ENCODE assay signal across 8 cellular contexts in genomic region chr1:153978274-153978909, GRCh38. TPM values are rescaled to one million over a fixed set of nuclear protein-coding genes. Genes with fewer than 3 reads are reported as not detected.
DNase-seq lines count a peak whose midpoint lies in the region; ATAC-seq and TF ChIP-seq lines count a peak whose summit lies in the region.

No MANE protein-coding gene starts in this region.

- H3K9me3 ChIP-seq in right lobe of liver = no peaks in the 10 kb centered on the region
- H3K9me3 ChIP-seq in tibial nerve = no peaks in the 10 kb centered on the region

- no peaks in the 10 kb centered on the region for H3K9me3 Mint-ChIP-seq in activated naive CD4-positive, alpha-beta T cell treated with anti-CD3 and anti-CD28 coated beads, Interleukin-2, amount 10 ng/mL, durations not matched to agents 7 days and 5 days
- no peaks in the 10 kb centered on the region for H3K9me3 Mint-ChIP-seq in activated naive CD4-positive, alpha-beta T cell treated with anti-CD3 and anti-CD28 coated beads, Interleukin-2, amount 50 U/mL, for 72 hours

- peak overlapping the region; percentile 84 for H3K27ac Mint-ChIP-seq in activated naive CD4-positive, alpha-beta T cell treated with anti-CD3 and anti-CD28 coated beads, Interleukin-2, amount 10 ng/mL, durations not matched to agents 7 days and 5 days
- H3K27ac Mint-ChIP-seq in activated naive CD4-positive, alpha-beta T cell treated with anti-CD3 and anti-CD28 coated beads, Interleukin-2, amount 50 U/mL, for 72 hours = peak overlapping the region in 1 of 2 donors; percentile 95

- TF ChIP-seq EP300 in tibial nerve (IDR thresholded peaks at IDR 0.05) = no peak

- no peak for ATAC-seq in activated naive CD4-positive, alpha-beta T cell treated with anti-CD3 and anti-CD28 coated beads, Interleukin-2, amount 50 U/mL, for 72 hours
- ATAC-seq in right lobe of liver = no peak
- no peak for ATAC-seq in GM21825 (IDR thresholded peaks at IDR 0.05; ENCODE audit: unreplicated experiment)
- ATAC-seq in HG02970 (IDR thresholded peaks at IDR 0.05; ENCODE audit: low FRiP score, unreplicated experiment) = no peak

- CTCF ChIA-PET in activated naive CD4-positive, alpha-beta T cell treated with anti-CD3 and anti-CD28 coated beads, Interleukin-2, amount 10 ng/mL, durations not matched to agents 7 days and 5 days (lab: Charles Lee) = interaction anchor here (0.7 to 2.2 kb wide), 7 partner anchors 8 to 181 kb away, joined by 3 to 22 read pairs (median 7); partner anchors contain the start of genes CREB3L4, DENND4B and RAB13

- 24% methylated on average over 9 of the region's 9 CpGs for WGBS in right lobe of liver (ENCODE audit: insufficient coverage, low coverage, low lambda C conversion rate, missing lambda C conversion rate)
- 70 to 72% methylated on average over 9 of the region's 9 CpGs for WGBS in tibial nerve, 2 donors

- H3K4me1 ChIP-seq in right lobe of liver (peaks cover 0 to 23% (median 8%) of the 10 kb centered on the region in 4 donors), tibial nerve (peaks cover 0 to 28% (median 12%) of the 10 kb centered on the region in 4 donors)

- peaks cover 4% of the 10 kb centered on the region for H3K27me3 Mint-ChIP-seq in activated naive CD4-positive, alpha-beta T cell treated with anti-CD3 and anti-CD28 coated beads, Interleukin-2, amount 10 ng/mL, durations not matched to agents 7 days and 5 days

- peak overlapping the region; percentile 89 for H3K4me3 Mint-ChIP-seq in activated naive CD4-positive, alpha-beta T cell treated with anti-CD3 and anti-CD28 coated beads, Interleukin-2, amount 10 ng/mL, durations not matched to agents 7 days and 5 days

- peak overlapping the region; percentile 86 to 92 (median 90) for H3K4me3 ChIP-seq in right lobe of liver
- peak overlapping the region; percentile 83 to 100 (median 98) for H3K4me3 ChIP-seq in tibial nerve

- peaks cover 30% of the 10 kb centered on the region for H3K36me3 Mint-ChIP-seq in activated naive CD4-positive, alpha-beta T cell treated with anti-CD3 and anti-CD28 coated beads, Interleukin-2, amount 10 ng/mL, durations not matched to agents 7 days and 5 days
- H3K36me3 Mint-ChIP-seq in activated naive CD4-positive, alpha-beta T cell treated with anti-CD3 and anti-CD28 coated beads, Interleukin-2, amount 50 U/mL, for 72 hours = peaks cover 19 to 30% of the 10 kb centered on the region in 2 donors

- peaks cover 42% of the 10 kb centered on the region for H3K4me1 Mint-ChIP-seq in activated naive CD4-positive, alpha-beta T cell treated with anti-CD3 and anti-CD28 coated beads, Interleukin-2, amount 10 ng/mL, durations not matched to agents 7 days and 5 days

- H3K27me3 ChIP-seq in right lobe of liver (no peaks in the 10 kb centered on the region), tibial nerve (no peaks in the 10 kb centered on the region)

- peak overlapping the region; percentile 87 for H3K27ac ChIP-seq in angular gyrus (ENCODE audit: low read depth, low read length)
- H3K27ac ChIP-seq in right lobe of liver = peak overlapping the region in 2 of 3 donors; percentile 94 to 95
- peak overlapping the region in 3 of 4 donors; percentile 91 to 98 (median 97) for H3K27ac ChIP-seq in tibial nerve

- TF ChIP-seq CTCF in right lobe of liver (IDR thresholded peaks at IDR 0.05) = no peak
- TF ChIP-seq CTCF in tibial nerve (IDR thresholded peaks at IDR 0.05) = no peak

- H3K36me3 ChIP-seq in right lobe of liver (peaks cover 0 to 34% (median 13%) of the 10 kb centered on the region in 4 donors), tibial nerve (peaks cover 0 to 59% (median 0%) of the 10 kb centered on the region in 3 donors)

- TF ChIP-seq POLR2A in right lobe of liver (IDR thresholded peaks at IDR 0.05) (no peak), tibial nerve (IDR thresholded peaks at IDR 0.05) (no peak)

- intact Hi-C loops in right lobe of liver (cut with DNase I) = no loop called here

- DNase-seq in activated naive CD4-positive, alpha-beta T cell treated with anti-CD3 and anti-CD28 coated beads, Interleukin-2, amount 10 ng/mL, durations not matched to agents 7 days and 5 days = no peak
- DNase-seq in activated naive CD4-positive, alpha-beta T cell treated with anti-CD3 and anti-CD28 coated beads, Interleukin-2, amount 50 U/mL, for 72 hours (ENCODE audit: low spot score in 2 of 2) = no peak
- no peak for DNase-seq in right lobe of liver
- no peak for DNase-seq in tibial nerve (ENCODE audit: low spot score in 2 of 2)
- no peak for DNase-seq in epidermal melanocyte (ENCODE audit: insufficient read length, low spot score)

RNA-seq across cellular contexts. Expression of gene JTB, which starts 0.9 kb away (rescaled TPM):
- total RNA-seq in activated naive CD4-positive, alpha-beta T cell treated with anti-CD3 and anti-CD28 coated beads, Interleukin-2, amount 50 U/mL, for 72 hours = 100 to 1,000 TPM in 1 of 2 donors, 10 to 100 TPM in 1; 51.0 to 130 TPM
- total RNA-seq in right lobe of liver = 100 to 1,000 TPM in 2 of 6 experiments, 10 to 100 TPM in 4; 55.8 to 169 (median 90.9) TPM
- total RNA-seq in tibial nerve = 100 to 1,000 TPM; 149 to 289 (median 241) TPM

RNA-seq across cellular contexts. Expression of gene RAB13, which starts 7.7 kb away (rescaled TPM):
- 10 to 100 TPM; 13.4 to 22.1 TPM for total RNA-seq in activated naive CD4-positive, alpha-beta T cell treated with anti-CD3 and anti-CD28 coated beads, Interleukin-2, amount 50 U/mL, for 72 hours
- total RNA-seq in right lobe of liver (10 to 100 TPM; 11.9 to 52.2 (median 47.9) TPM), tibial nerve (10 to 100 TPM; 23.0 to 60.3 (median 32.0) TPM)

RNA-seq across cellular contexts. Expression of gene CREB3L4, which starts 10.7 kb away (rescaled TPM):
- total RNA-seq in activated naive CD4-positive, alpha-beta T cell treated with anti-CD3 and anti-CD28 coated beads, Interleukin-2, amount 50 U/mL, for 72 hours = 10 to 100 TPM in 1 of 2 donors, 1 to 10 TPM in 1; 8.9 to 12.0 TPM
- 10 to 100 TPM in 1 of 6 experiments, 1 to 10 TPM in 5; 4.9 to 11.1 (median 8.2) TPM for total RNA-seq in right lobe of liver
- 10 to 100 TPM; 10.2 to 17.5 (median 11.4) TPM for total RNA-seq in tibial nerve

RNA-seq across cellular contexts. Expression of gene RPS27, which starts 12.2 kb away (rescaled TPM):
- 1,000 to 10,000 TPM; 1,375 to 1,502 TPM for total RNA-seq in activated naive CD4-positive, alpha-beta T cell treated with anti-CD3 and anti-CD28 coated beads, Interleukin-2, amount 50 U/mL, for 72 hours
- total RNA-seq in right lobe of liver (100 to 1,000 TPM; 305 to 500 (median 428) TPM), tibial nerve (1,000 to 10,000 TPM; 1,383 to 1,928 (median 1,729) TPM)

RNA-seq across cellular contexts. Expression of gene SLC39A1, which starts 15.1 kb away (rescaled TPM):
- total RNA-seq in activated naive CD4-positive, alpha-beta T cell treated with anti-CD3 and anti-CD28 coated beads, Interleukin-2, amount 50 U/mL, for 72 hours = 10 to 100 TPM; 54.9 to 96.6 TPM
- total RNA-seq in right lobe of liver = 10 to 100 TPM; 33.0 to 63.6 (median 47.7) TPM
- total RNA-seq in tibial nerve = 100 to 1,000 TPM in 1 of 4 donors, 10 to 100 TPM in 3; 81.0 to 157 (median 92.4) TPM
